ENCODE assay signal across 24 cellular contexts in the genomic region with DNA sequence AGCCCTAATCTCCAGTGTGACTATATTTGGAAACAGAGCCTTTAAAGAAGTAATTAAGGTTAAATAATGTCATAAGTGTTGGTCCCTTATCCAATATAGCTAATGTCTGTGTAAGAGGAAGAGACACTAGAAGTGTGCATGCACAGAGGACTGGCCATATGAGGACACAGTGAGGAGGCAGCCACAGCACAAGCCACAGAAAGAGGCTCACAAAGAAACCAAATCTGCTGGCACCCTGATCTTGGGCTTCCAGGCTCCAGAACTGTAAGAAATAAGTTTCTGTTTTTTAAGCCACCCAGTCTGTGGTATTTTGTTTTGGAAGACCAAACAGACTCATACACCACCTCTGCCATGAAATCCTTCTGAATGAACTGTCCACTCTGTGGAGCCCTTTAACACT.
A peak's percentile ranks its signal among the peaks of the same experiment; 100 is the strongest.
DNase-seq lines count a peak whose midpoint lies in the region; ATAC-seq, FAIRE-seq and TF ChIP-seq lines count a peak whose summit lies in the region.
"Had no signal": no experiment of that assay in that cellular context is flagged by ENCODE, and none has a peak within 500 bp of the region (broad histone marks: within the 10 kb centered on the region; RNA-seq: fewer than 3 reads in every experiment).

No MANE protein-coding gene starts in this region.

- H3K27me3 ChIP-seq in OCI-LY3 (ENCODE audit: low read depth, low read length) (no peaks in the 10 kb centered on the region), adrenal gland (no peaks in the 10 kb centered on the region)
- H3K27me3 ChIP-seq: esophagus muscularis mucosa, transverse colon had no signal

- H3K9me3 ChIP-seq in OCI-LY3 (ENCODE audit: insufficient read depth, low read length): 0 out of 2 replicates have a peak, but pooled peaks cover 5% of the 10 kb centered on the region
- H3K9me3 ChIP-seq in adrenal gland (replicated peaks in 1 of 3): no peaks in the 10 kb centered on the region
- H3K9me3 ChIP-seq: transverse colon had no signal

- H3K36me3 ChIP-seq in OCI-LY3 (replicated peaks; ENCODE audit: low read depth, low read length): peaks cover 4% of the 10 kb centered on the region
- no peaks in the 10 kb centered on the region for H3K36me3 ChIP-seq in adrenal gland (replicated peaks in 1 of 2)
- H3K36me3 ChIP-seq: esophagus muscularis mucosa, transverse colon had no signal

- no peaks in the 10 kb centered on the region for H3K79me2 ChIP-seq in OCI-LY3 (ENCODE audit: low read length)

- H2AFZ ChIP-seq in OCI-LY3 (ENCODE audit: low read depth, low read length): 0 out of 2 replicates have a peak overlapping the region, but pooled peaks have one; percentile 10

- no peak overlapping the region for H3K4me2 ChIP-seq in OCI-LY3 (ENCODE audit: low read length)

- DNase-seq in GM18507 (ENCODE audit: extremely low spot score, insufficient read length, low read depth) (no peak), mucosa of gallbladder (ENCODE audit: low spot score) (no peak), adrenal gland (no peak)
- DNase-seq in activated naive CD4-positive, alpha-beta T cell (lab: John Stamatoyannopoulos, UW): no peak
- DNase-seq: activated CD4-positive, alpha-beta T cell treated with anti-CD3 and anti-CD28 coated beads, Interleukin-2, amount 50 U/mL, for 48 hours; activated naive CD4-positive, alpha-beta T cell treated with Interleukin-2 at 50 U/mL for 16 hours; COR-L47; effector memory CD4-positive, alpha-beta T cell; GOT3; KG1; left cardiac atrium; NCI-H1105 treated with DMSO at 0.1 percent for 48 hours; NCI-H69; nephron progenitor cell; stimulated activated CD4-positive, alpha-beta T cell treated with anti-CD3 and anti-CD28 coated beads, Interleukin-2, amount 100 ng/mL, for 24 hours; T-helper 17 cell; transverse colon had no signal

- intact Hi-C loops in adrenal gland (cut with DNase I): no loop called here

- H4K20me1 ChIP-seq in OCI-LY3 (ENCODE audit: insufficient read depth, low read length): no peaks in the 10 kb centered on the region

- peak; percentile 39 for FAIRE-seq in GM18507 (lab: Jason Lieb, UNC)
- FAIRE-seq: astrocyte had no signal

- no peak for TF ChIP-seq POLR2A in adrenal gland (IDR thresholded peaks at IDR 0.05)

- H3K4me3 ChIP-seq in OCI-LY3 (ENCODE audit: low read length): no peak overlapping the region
- no peak overlapping the region for H3K4me3 ChIP-seq in adrenal gland
- H3K4me3 ChIP-seq: esophagus muscularis mucosa, transverse colon had no signal

- H3K27ac ChIP-seq in OCI-LY3 (ENCODE audit: low read length) (no peak overlapping the region), adrenal gland (no peak overlapping the region)
- H3K27ac ChIP-seq: esophagus muscularis mucosa, transverse colon had no signal

- H3K9ac ChIP-seq in OCI-LY3 (ENCODE audit: low read length): no peak overlapping the region

- TF ChIP-seq CTCF in OCI-LY3 (IDR thresholded peaks at IDR 0.05; ENCODE audit: low read depth, low read length): no peak
- TF ChIP-seq CTCF in adrenal gland (IDR thresholded peaks at IDR 0.05): no peak

- ATAC-seq in GM21529 (IDR thresholded peaks at IDR 0.05; ENCODE audit: unreplicated experiment): peak; percentile 34
- ATAC-seq in HG03066 (IDR thresholded peaks at IDR 0.05; ENCODE audit: low read depth, unreplicated experiment): peak; percentile 46
- ATAC-seq in GM18870 (IDR thresholded peaks at IDR 0.05; ENCODE audit: unreplicated experiment): no peak
- ATAC-seq: left cardiac atrium, Panc1, T-helper 17 cell had no signal

- H3K4me1 ChIP-seq in OCI-LY3 (ENCODE audit: low read length) (peaks cover 36% of the 10 kb centered on the region), adrenal gland (replicated peaks in 1 of 2) (no peaks in the 10 kb centered on the region)
- H3K4me1 ChIP-seq: esophagus muscularis mucosa, transverse colon had no signal
